In the genomic region with DNA sequence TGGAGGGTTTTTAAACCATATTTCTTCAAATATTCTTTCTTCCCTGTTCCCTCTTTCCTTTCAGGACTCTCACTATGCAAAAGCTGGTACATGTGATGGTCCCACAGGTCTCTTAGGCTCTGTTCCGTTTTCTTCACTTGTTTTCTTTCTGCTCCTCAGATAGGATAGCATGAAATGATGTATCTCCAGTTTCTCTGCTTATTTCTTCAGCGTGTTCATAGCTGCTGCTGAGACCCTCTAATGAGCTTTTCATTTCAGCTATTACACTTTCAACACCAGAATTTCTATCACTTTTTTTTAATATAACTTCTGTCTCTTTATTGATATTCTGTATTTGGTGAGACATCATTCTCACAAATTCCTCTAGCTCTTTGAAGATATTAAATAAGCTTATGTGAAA, we compare ENCODE assay signal across 33 cellular contexts.
"Had no signal": no experiment of that assay in that cellular context is flagged by ENCODE, and none has a peak within 500 bp of the region (broad histone marks: within the 10 kb centered on the region; RNA-seq: fewer than 3 reads in every experiment).

No MANE protein-coding gene starts in this region.

- H3K36me3 ChIP-seq: adrenal gland, ascending aorta, brain microvascular endothelial cell, breast epithelium, cardiac muscle cell had no signal

- FAIRE-seq: astrocyte, bronchial epithelial cell had no signal

- H3K27ac ChIP-seq: adrenal gland, ascending aorta, body of pancreas, brain microvascular endothelial cell, breast epithelium, cardiac muscle cell had no signal

- ATAC-seq: activated naive CD4-positive, alpha-beta T cell treated with anti-CD3 and anti-CD28 coated beads, Interleukin-2, amount 50 U/mL, for 72 hours; activated naive CD8-positive, alpha-beta T cell treated with anti-CD3 and anti-CD28 coated beads, Interleukin-2, amount 50 U/mL, for 24 hours; activated T-cell treated with anti-CD3 and anti-CD28 coated beads, Interleukin-2, amount 50 U/mL, for 4 hours; activated T-cell treated with anti-CD3 and anti-CD28 coated beads, Interleukin-2, amount 50 U/mL, for 72 hours; activated T-helper 17 cell treated with anti-CD3 and anti-CD28 coated beads, Interleukin-2, amount 50 U/mL, for 72 hours; body of pancreas had no signal

- H3K4me1 ChIP-seq: adrenal gland, ascending aorta, breast epithelium had no signal

- H3K4me3 ChIP-seq: adrenal gland, ascending aorta, body of pancreas, breast epithelium, cardiac muscle cell had no signal

- DNase-seq: activated effector memory CD4-positive, alpha-beta T cell treated with anti-CD3 and anti-CD28 coated beads, Interleukin-2, amount 50 U/mL, for 16 hours; activated effector memory CD4-positive, alpha-beta T cell treated with Interleukin-2 at 50 U/mL for 16 hours; activated gamma-delta T cell; activated gamma-delta T cell treated with Interleukin-2 at 50 U/mL for 16 hours; activated naive CD4-positive, alpha-beta T cell; activated naive CD4-positive, alpha-beta T cell treated with anti-CD3 and anti-CD28 coated beads for 36 hours; activated naive CD4-positive, alpha-beta T cell treated with anti-CD3 and anti-CD28 coated beads, Interleukin-2, amount 10 ng/mL, durations not matched to agents 7 days and 5 days; activated naive CD4-positive, alpha-beta T cell treated with anti-CD3 and anti-CD28 coated beads, Interleukin-2, amount 50 U/mL, for 16 hours; activated naive CD4-positive, alpha-beta T cell treated with Interleukin-2 at 50 U/mL for 16 hours; activated naive CD8-positive, alpha-beta T cell treated with anti-CD3 and anti-CD28 coated beads for 36 hours; activated naive CD8-positive, alpha-beta T cell treated with anti-CD3 and anti-CD28 coated beads, Interleukin-2, amount 10 ng/mL, durations not matched to agents 7 days and 5 days; activated naive CD8-positive, alpha-beta T cell treated with anti-CD3 and anti-CD28 coated beads, Interleukin-2, amount 50 U/mL, for 24 hours; activated T-cell treated with anti-CD3 and anti-CD28 coated beads, Interleukin-2, amount 50 U/mL, for 24 hours; activated T-cell treated with anti-CD3 and anti-CD28 coated beads, Interleukin-2, amount 50 U/mL, for 4 hours; activated T-cell treated with anti-CD3 and anti-CD28 coated beads, Interleukin-2, amount 50 U/mL, for 48 hours; activated T-cell treated with anti-CD3 and anti-CD28 coated beads, Interleukin-2, amount 50 U/mL, for 72 hours; amniotic stem cell; amygdala; anterior cingulate cortex; aorta; body of pancreas; brain microvascular endothelial cell; caudate nucleus; central memory CD4-positive, alpha-beta T cell; cerebellar nuclear complex had no signal

- H3K9me3 ChIP-seq: adrenal gland, body of pancreas had no signal

- H3K27me3 ChIP-seq: adrenal gland, ascending aorta, body of pancreas, brain microvascular endothelial cell, cardiac muscle cell had no signal
